ENCODE assay signal across 9 cellular contexts in genomic region chr1:43367026-43367903, GRCh38. TPM values are rescaled to one million over a fixed set of nuclear protein-coding genes. Genes with fewer than 3 reads are reported as not detected.
DNase-seq lines count a peak whose midpoint lies in the region; ATAC-seq and TF ChIP-seq lines count a peak whose summit lies in the region.
"Had no signal": no experiment of that assay in that cellular context is flagged by ENCODE, and none has a peak within 500 bp of the region (broad histone marks: within the 10 kb centered on the region; RNA-seq: fewer than 3 reads in every experiment).

No MANE protein-coding gene starts in this region.

- H4K8ac ChIP-seq in mesendoderm (ENCODE audit: low read depth, low read length), result no peak overlapping the region

- no peak overlapping the region for H4K5ac ChIP-seq in mesendoderm (ENCODE audit: low read length)

- peaks cover 13% of the 10 kb centered on the region for H3K4me1 ChIP-seq in mesendoderm (ENCODE audit: control insufficient read depth, low read depth, low read length)
- peaks cover 5 to 35% (median 27%) of the 10 kb centered on the region in 5 donors for H3K4me1 ChIP-seq in subcutaneous abdominal adipose tissue (ENCODE audit: control insufficient read depth in 5 of 5, insufficient read depth in 5 of 5, low read length in 5 of 5)

- H2AK5ac ChIP-seq in mesendoderm (ENCODE audit: low read length), result peak overlapping the region; percentile 87

- H3K36me3 ChIP-seq in mesendoderm (ENCODE audit: control insufficient read depth, insufficient read depth, low read length) (peaks cover 12% of the 10 kb centered on the region), subcutaneous abdominal adipose tissue (ENCODE audit: control insufficient read depth in 5 of 5, insufficient read depth in 5 of 5, low read length in 5 of 5) (peaks cover 0 to 36% (median 34%) of the 10 kb centered on the region in 5 donors)

- H3K56ac ChIP-seq in mesendoderm (ENCODE audit: low read length), result peak overlapping the region; percentile 96

- H2BK120ac ChIP-seq in mesendoderm (ENCODE audit: low read depth, low read length), result no peak overlapping the region

- peak overlapping the region; percentile 97 for H3K27ac ChIP-seq in C4-2B
- peak overlapping the region; percentile 67 to 98 (median 94) for H3K27ac ChIP-seq in dorsolateral prefrontal cortex
- peak overlapping the region; percentile 84 for H3K27ac ChIP-seq in mesendoderm (ENCODE audit: low read depth, low read length)
- H3K27ac ChIP-seq in subcutaneous abdominal adipose tissue (ENCODE audit: low read depth, low read length), result peak overlapping the region; percentile 92

- H3K9me3 ChIP-seq in subcutaneous abdominal adipose tissue (ENCODE audit: control insufficient read depth in 5 of 5, low read length in 5 of 5), result no peaks in the 10 kb centered on the region

- no peak overlapping the region for H2BK15ac ChIP-seq in mesendoderm (replicated peaks; ENCODE audit: low read depth)

- WGBS in mesendoderm (ENCODE audit: extremely low coverage, insufficient coverage, low lambda C conversion rate), result no CpG with 5 or more reads among the region's 48 CpGs

- H3K9ac ChIP-seq in mesendoderm (ENCODE audit: low read length), result peak overlapping the region; percentile 91
- H3K9ac ChIP-seq in subcutaneous abdominal adipose tissue (ENCODE audit: low read length in 5 of 5), result peak overlapping the region; percentile 48 to 95 (median 90)

- H3K79me1 ChIP-seq in mesendoderm (ENCODE audit: low read length), result peaks cover 16% of the 10 kb centered on the region

- DNase-seq in dorsolateral prefrontal cortex, result peak in 2 of 10 donors; percentile 38 to 57
- DNase-seq in mesendoderm, result peak; percentile 65
- DNase-seq in NCI-H1436 treated with DMSO at 0.1 percent for 48 hours (lab: John Stamatoyannopoulos, UW), result no peak

- ATAC-seq in GM19452 (IDR thresholded peaks at IDR 0.05; ENCODE audit: unreplicated experiment) (peak; percentile 33), HG03520 (IDR thresholded peaks at IDR 0.05; ENCODE audit: unreplicated experiment) (peak; percentile 29)

- H3K79me2 ChIP-seq in mesendoderm (ENCODE audit: control insufficient read depth, insufficient read depth, low read length), result peaks cover 9% of the 10 kb centered on the region

- no peaks in the 10 kb centered on the region for H3K27me3 ChIP-seq in dorsolateral prefrontal cortex
- no peaks in the 10 kb centered on the region for H3K27me3 ChIP-seq in mesendoderm (ENCODE audit: insufficient read depth, low read length, poor library complexity)
- no peaks in the 10 kb centered on the region for H3K27me3 ChIP-seq in subcutaneous abdominal adipose tissue (ENCODE audit: control insufficient read depth in 5 of 5, insufficient read depth in 4 of 5, low read length in 5 of 5)

- peak overlapping the region; percentile 88 for H3K4me2 ChIP-seq in mesendoderm (ENCODE audit: low read length)

- peak overlapping the region; percentile 75 for H3K18ac ChIP-seq in mesendoderm (ENCODE audit: low read length)

- H3K4me3 ChIP-seq in WI38 (ENCODE audit: low read depth, low read length), result peak overlapping the region; percentile 88
- H3K4me3 ChIP-seq in dorsolateral prefrontal cortex, result peak overlapping the region; percentile 50 to 94 (median 81)
- H3K4me3 ChIP-seq in mesendoderm (ENCODE audit: low read length), result peak overlapping the region; percentile 71
- H3K4me3 ChIP-seq in subcutaneous abdominal adipose tissue (ENCODE audit: low read depth in 1 of 5, low read length in 5 of 5), result peak overlapping the region; percentile 68 to 91 (median 85)

- peak overlapping the region; percentile 51 for H2BK5ac ChIP-seq in mesendoderm (ENCODE audit: low read length)

- TF ChIP-seq CTCF in C4-2B (conservative IDR thresholded peaks at IDR 0.05) (no peak), WI38 (IDR thresholded peaks at IDR 0.05; ENCODE audit: low read depth, low read length) (no peak), dorsolateral prefrontal cortex (IDR thresholded peaks at IDR 0.05 in 54 of 56, conservative IDR thresholded peaks at IDR 0.05 in 2 of 56; ENCODE audit: low read depth in 1 of 56, partially characterized antibody in 56 of 56) (no peak)

- H3K4ac ChIP-seq in mesendoderm (ENCODE audit: low read depth, low read length), result no peak overlapping the region

- intact Hi-C loops in dorsolateral prefrontal cortex (cut with DNase I), result loop anchor here (5.0 kb wide), 3 partner anchors 50 to 130 kb away; no protein-coding TSS in a partner anchor

- no peak overlapping the region for H3K23ac ChIP-seq in mesendoderm (ENCODE audit: low read length)

RNA-seq across cellular contexts. Expression of gene ELOVL1, which starts 0.5 kb away (rescaled TPM):
- total RNA-seq in dorsolateral prefrontal cortex, result 100 to 1,000 TPM in 29 of 120 experiments, 10 to 100 TPM in 91; 27.1 to 291 (median 70.1) TPM
- polyA plus RNA-seq in mesendoderm (2013, experiment 1 of 2), result 37.0 TPM
- 37.2 TPM for polyA plus RNA-seq in mesendoderm (2013, experiment 2 of 2)

RNA-seq across cellular contexts. Expression of gene CDC20, which starts 8.5 kb away (rescaled TPM):
- 1 to 10 TPM in 73 of 120 experiments, under 1 TPM in 34, not detected in 13; 0.32 to 6.8 (median 1.5) TPM for total RNA-seq in dorsolateral prefrontal cortex
- polyA plus RNA-seq in mesendoderm (2013, experiment 1 of 2), result 156 TPM
- 154 TPM for polyA plus RNA-seq in mesendoderm (2013, experiment 2 of 2)

RNA-seq across cellular contexts. Expression of gene MED8, which starts 22.3 kb away (rescaled TPM):
- total RNA-seq in dorsolateral prefrontal cortex, result 10 to 100 TPM; 24.8 to 43.7 (median 34.9) TPM
- 19.4 TPM for polyA plus RNA-seq in mesendoderm (2013, experiment 1 of 2)
- polyA plus RNA-seq in mesendoderm (2013, experiment 2 of 2), result 18.7 TPM

RNA-seq across cellular contexts. Expression of gene SZT2, which starts 22.4 kb away (rescaled TPM):
- 100 to 1,000 TPM in 19 of 120 experiments, 10 to 100 TPM in 101; 48.6 to 133 (median 84.0) TPM for total RNA-seq in dorsolateral prefrontal cortex
- 3.5 TPM for polyA plus RNA-seq in mesendoderm (2013, experiment 1 of 2)
- polyA plus RNA-seq in mesendoderm (2013, experiment 2 of 2), result 3.4 TPM

RNA-seq across cellular contexts. Expression of gene MPL, which starts 29.6 kb away (rescaled TPM):
- total RNA-seq in dorsolateral prefrontal cortex, result 1 to 10 TPM in 57 of 120 experiments, under 1 TPM in 47, not detected in 16; 0.23 to 3.6 (median 1.1) TPM
- 0.07 TPM for polyA plus RNA-seq in mesendoderm (2013, experiment 1 of 2)
- 0.07 TPM for polyA plus RNA-seq in mesendoderm (2013, experiment 2 of 2)
- total RNA-seq: LHCN-M2 had no signal
